17 cellular contexts compared by ENCODE assay signal in genomic region chr7:26485421-26486019, GRCh38.
A peak's percentile ranks its signal among the peaks of the same experiment; 100 is the strongest.
DNase-seq lines count a peak whose midpoint lies in the region; ATAC-seq lines count a peak whose summit lies in the region.
"Had no signal": no experiment of that assay in that cellular context is flagged by ENCODE, and none has a peak within 500 bp of the region (broad histone marks: within the 10 kb centered on the region; RNA-seq: fewer than 3 reads in every experiment).

No MANE protein-coding gene starts in this region.

- peak; percentile 65 for DNase-seq in GM04504 (ENCODE audit: low read depth)
- DNase-seq in SK-N-DZ (ENCODE audit: low spot score) = peak; percentile 96
- peak; percentile 76 for DNase-seq in left kidney (ENCODE audit: low read depth, low spot score)
- DNase-seq in stromal cell of bone marrow (ENCODE audit: low read depth) = peak; percentile 10
- no peak for DNase-seq in activated CD4-positive, alpha-beta T cell treated with anti-CD3 and anti-CD28 coated beads for 4 hours
- no peak for DNase-seq in COR-L47 (lab: John Stamatoyannopoulos, UW)
- DNase-seq: ACHN; Calu3; CD4-positive, alpha-beta T cell; DMS53; NCI-H1105 treated with DMSO at 0.1 percent for 48 hours; NCI-H187; NCI-H446; NCI-H774; T-cell had no signal

- ATAC-seq in HG03097 (IDR thresholded peaks at IDR 0.05; ENCODE audit: low FRiP score, unreplicated experiment) = no peak
- no peak for ATAC-seq in HG02571 (IDR thresholded peaks at IDR 0.05; ENCODE audit: unreplicated experiment)
- ATAC-seq: T-cell had no signal

Comparison
In these comparisons a context has a peak if more than half of its experiments do, and no peak if none do; other contexts are left out.
1. DNase-seq: peak in GM04504 (single experiment), SK-N-DZ (single experiment), left kidney (single experiment) and stromal cell of bone marrow (single experiment); none in activated CD4-positive, alpha-beta T cell treated with anti-CD3 and anti-CD28 coated beads for 4 hours (0 of 2) and COR-L47 (single experiment).